In genomic region chr6:153092082-153093013, GRCh38 we compare ENCODE assay signal across 8 cellular contexts. TPM values are rescaled to one million over a fixed set of nuclear protein-coding genes. Genes with fewer than 3 reads are reported as not detected.
DNase-seq lines count a peak whose midpoint lies in the region; ATAC-seq and TF ChIP-seq lines count a peak whose summit lies in the region.

No MANE protein-coding gene starts in this region.

- H3K4me3 Mint-ChIP-seq in activated T-helper 17 cell treated with anti-CD3 and anti-CD28 coated beads, Interleukin-2, amount 50 U/mL, for 72 hours = no peak overlapping the region
- H3K4me3 Mint-ChIP-seq in progenitor cell of endocrine pancreas (ENCODE audit: low read depth) = no peak overlapping the region

- no peak overlapping the region for H3K27ac Mint-ChIP-seq in activated T-helper 17 cell treated with anti-CD3 and anti-CD28 coated beads, Interleukin-2, amount 50 U/mL, for 72 hours
- H3K27ac Mint-ChIP-seq in progenitor cell of endocrine pancreas = no peak overlapping the region

- ATAC-seq in GM19467 (IDR thresholded peaks at IDR 0.05; ENCODE audit: unreplicated experiment) (peak; percentile 82), HG03432 (IDR thresholded peaks at IDR 0.05; ENCODE audit: unreplicated experiment) (peak; percentile 88)
- peak; percentile 35 for ATAC-seq in activated T-helper 17 cell treated with anti-CD3 and anti-CD28 coated beads, Interleukin-2, amount 50 U/mL, for 72 hours (replicated peaks)

- intact Hi-C loops in head of caudate nucleus (cut with DNase I) = no loop called here

- DNase-seq in AG20443 (ENCODE audit: low spot score) (peak; percentile 32), skeletal muscle cell (ENCODE audit: low read depth) (peak; percentile 96), head of caudate nucleus (no peak), NCI-H2171 (lab: John Stamatoyannopoulos, UW) (no peak), progenitor cell of endocrine pancreas (ENCODE audit: low spot score, unreplicated experiment) (no peak)

- no peaks in the 10 kb centered on the region for H3K36me3 Mint-ChIP-seq in activated T-helper 17 cell treated with anti-CD3 and anti-CD28 coated beads, Interleukin-2, amount 50 U/mL, for 72 hours (ENCODE audit: low read depth)
- H3K36me3 Mint-ChIP-seq in progenitor cell of endocrine pancreas (ENCODE audit: insufficient read depth) = no peaks in the 10 kb centered on the region

- no peaks in the 10 kb centered on the region for H3K4me1 Mint-ChIP-seq in activated T-helper 17 cell treated with anti-CD3 and anti-CD28 coated beads, Interleukin-2, amount 50 U/mL, for 72 hours
- no peaks in the 10 kb centered on the region for H3K4me1 Mint-ChIP-seq in progenitor cell of endocrine pancreas (ENCODE audit: low read depth)

- H3K4me3 ChIP-seq in skeletal muscle cell (ENCODE audit: low read depth, low read length) = no peak overlapping the region

- H3K9me3 Mint-ChIP-seq in activated T-helper 17 cell treated with anti-CD3 and anti-CD28 coated beads, Interleukin-2, amount 50 U/mL, for 72 hours = no peaks in the 10 kb centered on the region
- H3K9me3 Mint-ChIP-seq in progenitor cell of endocrine pancreas (ENCODE audit: low read depth) = peaks cover 3% of the 10 kb centered on the region

- peaks cover 5% of the 10 kb centered on the region for H3K27me3 Mint-ChIP-seq in activated T-helper 17 cell treated with anti-CD3 and anti-CD28 coated beads, Interleukin-2, amount 50 U/mL, for 72 hours
- H3K27me3 Mint-ChIP-seq in progenitor cell of endocrine pancreas = no peaks in the 10 kb centered on the region

- no peak for TF ChIP-seq CTCF in progenitor cell of endocrine pancreas (IDR thresholded peaks at IDR 0.05; ENCODE audit: unreplicated experiment)

RNA-seq across cellular contexts. Expression of gene RGS17, which starts 38.7 kb away (rescaled TPM):
- under 1 TPM in 1 of 2 donors, not detected in 1; 0.26 TPM for total RNA-seq in activated T-helper 17 cell treated with anti-CD3 and anti-CD28 coated beads, Interleukin-2, amount 50 U/mL, for 72 hours
- 1.7 and 2.6 TPM in 2 replicates for total RNA-seq in progenitor cell of endocrine pancreas

Comparison
In these comparisons a context has a peak if more than half of its experiments do, and no peak if none do; other contexts are left out.
1. DNase-seq: peak in AG20443 (single experiment) and skeletal muscle cell (single experiment); none in head of caudate nucleus (0 of 42), NCI-H2171 (single experiment) and progenitor cell of endocrine pancreas (single experiment).
2. ATAC-seq: peak in every context shown above with its lines; median percentile 88 in HG03432; 82 in GM19467; 35 in activated T-helper 17 cell treated with anti-CD3 and anti-CD28 coated beads, Interleukin-2, amount 50 U/mL, for 72 hours.